Comparison of ENCODE assay signal across 10 cellular contexts in the genomic region with DNA sequence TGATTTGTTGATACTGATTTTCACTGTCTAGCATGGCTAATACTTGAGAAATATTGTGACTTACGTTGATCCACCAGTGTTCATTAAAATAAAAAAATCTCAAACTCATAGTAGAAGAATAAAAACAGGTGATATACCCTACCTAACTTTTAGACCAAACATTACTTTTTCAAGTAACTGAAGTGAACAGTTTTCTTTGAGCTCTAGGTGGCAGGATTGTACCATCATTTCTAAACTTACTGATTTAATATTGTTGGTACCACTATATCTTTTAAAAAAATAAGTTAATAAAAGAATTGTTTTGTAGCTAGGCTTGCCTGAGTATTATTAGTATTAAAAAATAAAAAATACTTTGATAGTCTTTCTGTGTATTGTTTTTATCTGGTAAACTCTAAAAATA. TPM values are rescaled to one million over a fixed set of nuclear protein-coding genes. Genes with fewer than 3 reads are reported as not detected.
DNase-seq lines count a peak whose midpoint lies in the region; ATAC-seq and TF ChIP-seq lines count a peak whose summit lies in the region.
"Had no signal": no experiment of that assay in that cellular context is flagged by ENCODE, and none has a peak within 500 bp of the region (broad histone marks: within the 10 kb centered on the region; RNA-seq: fewer than 3 reads in every experiment).

No MANE protein-coding gene starts in this region.

- H3K9me3 ChIP-seq in HEK293 (ENCODE audit: control insufficient read depth, insufficient read depth, low read depth, low read length): no peaks in the 10 kb centered on the region
- H3K9me3 ChIP-seq in adrenal gland (replicated peaks in 1 of 3): no peaks in the 10 kb centered on the region

- H3K36me3 ChIP-seq in BJ (ENCODE audit: control insufficient read depth, insufficient read depth, low read length): peaks cover 1% of the 10 kb centered on the region
- H3K36me3 ChIP-seq in HEK293 (ENCODE audit: control insufficient read depth in 2 of 2, insufficient read depth in 1 of 2, low read length in 2 of 2): peaks cover 30 to 69% of the 10 kb centered on the region in 2 experiments
- H3K36me3 ChIP-seq in adrenal gland (replicated peaks in 1 of 2): peaks cover 0 to 46% of the 10 kb centered on the region in 2 donors

- H3K4me3 ChIP-seq in BJ (ENCODE audit: low read depth, low read length) (no peak overlapping the region), HEK293 (ENCODE audit: low read depth, low read length) (no peak overlapping the region), adrenal gland (no peak overlapping the region)

- DNase-seq in BJ (ENCODE audit: low read depth) (no peak), adrenal gland (no peak), left kidney (ENCODE audit: low read depth, low spot score) (peak; percentile 36), RKO (ENCODE audit: low spot score) (no peak), sciatic nerve (ENCODE audit: low spot score) (no peak), ecto neural progenitor cell (ENCODE audit: low spot score) (no peak)
- DNase-seq: NCI-H2029 treated with DMSO at 0.1 percent for 48 hours had no signal

- H3K27ac ChIP-seq in HEK293 (ENCODE audit: extremely low read depth, low read depth, low read length) (no peak overlapping the region), adrenal gland (no peak overlapping the region)
- H3K27ac ChIP-seq: parathyroid adenoma had no signal

- H3K4me1 ChIP-seq in HEK293 (ENCODE audit: control insufficient read depth, insufficient read depth, low read length) (no peaks in the 10 kb centered on the region), adrenal gland (replicated peaks in 1 of 2) (peaks cover 8 to 30% of the 10 kb centered on the region in 2 donors)
- H3K4me1 ChIP-seq: parathyroid adenoma had no signal

- CTCF ChIA-PET in BJ (lab: Yijun Ruan, JAX): interaction anchor here (0.7 to 1.5 kb wide), 4 partner anchors 10 to 1862 kb away, joined by 3 to 4 read pairs (median 4); no protein-coding TSS in a partner anchor
- CTCF ChIA-PET in HEK293 (lab: Yijun Ruan, JAX): interaction anchor here (0.7 to 1.6 kb wide), 5 partner anchors 13 to 1166 kb away, joined by 3 to 4 read pairs (median 3); no protein-coding TSS in a partner anchor

- TF ChIP-seq CTCF in BJ (IDR thresholded peaks at IDR 0.05; ENCODE audit: insufficient read depth, low read depth, low read length): peak; percentile 33; the same call in 1 of the 2 replicates
- no peak for TF ChIP-seq CTCF in HEK293 (tag by site-specific recombination; IDR thresholded peaks at IDR 0.05)
- TF ChIP-seq CTCF in adrenal gland (IDR thresholded peaks at IDR 0.05): peak; percentile 16 to 47 (median 30)

- ATAC-seq in GM19463 (IDR thresholded peaks at IDR 0.05; ENCODE audit: unreplicated experiment) (no peak), sciatic nerve (no peak)

- intact Hi-C loops in adrenal gland (cut with DNase I) (no loop called here), sciatic nerve (cut with DNase I) (no loop called here)

- 74 to 84% (median 81%) methylated on average over 1 of the region's 1 CpG for WGBS in adrenal gland, 4 donors

- POLR2A ChIA-PET in BJ (lab: Charles Lee) (interaction anchor here (0.6 kb wide), 1 partner anchor 15 kb away, joined by 9 read pairs; no protein-coding TSS in a partner anchor), HEK293 (lab: Yijun Ruan, JAX) (no interaction called here)

- H3K27me3 ChIP-seq in BJ (ENCODE audit: control insufficient read depth, insufficient read depth, low read length) (no peaks in the 10 kb centered on the region), adrenal gland (no peaks in the 10 kb centered on the region)

- TF ChIP-seq POLR2A in adrenal gland (IDR thresholded peaks at IDR 0.05): no peak

TF ChIP-seq in HEK293, 187 proteins besides CTCF, POLR2A, EP300 and RAD21:
- TF ChIP-seq ZXDB (tag by site-specific recombination; IDR thresholded peaks at IDR 0.05): no peak
- peak; percentile 34 for TF ChIP-seq ZNF654 (tag by site-specific recombination; IDR thresholded peaks at IDR 0.05; ENCODE audit: low read depth)
TF ChIP-seq in HEK293: peak in this region for 1.

RNA-seq across cellular contexts. Expression of a gene that starts 21.5 kb away (rescaled TPM):
- polyA plus RNA-seq in BJ (2011; rRNA removed) (16.1 and 39.6 TPM in 2 replicates), adrenal gland (10 to 100 TPM in 2 of 3 donors, 1 to 10 TPM in 1; 5.9 to 43.3 (median 10.7) TPM)
- polyA minus RNA-seq in BJ (2011; rRNA and poly(A)+ RNA removed): 14.2 and 21.0 TPM in 2 replicates
- total RNA-seq in adrenal gland (10 to 100 TPM; 18.0 to 64.0 (median 47.3) TPM), sciatic nerve (83.1 TPM)

RNA-seq across cellular contexts. Expression of a gene that starts 38.1 kb away (rescaled TPM):
- polyA plus RNA-seq in BJ (2011; rRNA removed) (9.2 and 22.2 TPM in 2 replicates), adrenal gland (10 to 100 TPM in 2 of 3 donors, 1 to 10 TPM in 1; 10.0 to 59.8 (median 25.1) TPM)
- polyA minus RNA-seq in BJ (2011; rRNA and poly(A)+ RNA removed): 1.3 and 2.5 TPM in 2 replicates
- total RNA-seq in adrenal gland (10 to 100 TPM in 6 of 8 donors, 1 to 10 TPM in 2; 3.0 to 40.5 (median 20.8) TPM), sciatic nerve (16.0 TPM)

RNA-seq across cellular contexts. Expression of a gene that starts 43.1 kb away (rescaled TPM):
- 1.5 and 3.7 TPM in 2 replicates for polyA plus RNA-seq in BJ (2011; rRNA removed)
- polyA minus RNA-seq in BJ (2011; rRNA and poly(A)+ RNA removed): 0.90 and 1.0 TPM in 2 replicates
- 1 to 10 TPM in 4 of 8 donors, under 1 TPM in 4; 0.21 to 3.1 (median 0.94) TPM for total RNA-seq in adrenal gland
- polyA plus RNA-seq in adrenal gland: 1 to 10 TPM in 1 of 3 donors, under 1 TPM in 2; 0.51 to 1.2 (median 0.80) TPM
- 10.2 TPM for total RNA-seq in sciatic nerve
